ENCODE assay signal across 18 cellular contexts in genomic region chr17:76811028-76811427, GRCh38. TPM values are rescaled to one million over a fixed set of nuclear protein-coding genes. Genes with fewer than 3 reads are reported as not detected.
"Had no signal": no experiment of that assay in that cellular context is flagged by ENCODE, and none has a peak within 500 bp of the region (broad histone marks: within the 10 kb centered on the region; RNA-seq: fewer than 3 reads in every experiment).

No MANE protein-coding gene starts in this region.

- DNase-seq: activated CD4-positive, alpha-beta T cell treated with anti-CD3 and anti-CD28 coated beads for 36 hours; activated naive CD4-positive, alpha-beta T cell treated with anti-CD3 and anti-CD28 coated beads for 36 hours; esophagus squamous epithelium; foreskin keratinocyte; immature natural killer cell; lower lobe of right lung; naive B cell; psoas muscle; spleen; stimulated activated CD4-positive, alpha-beta T cell treated with anti-CD3 and anti-CD28 coated beads, Interleukin-1b, Interleukin-23, amount 100 ng/mL, for 48 hours; T-helper 9 cell; transverse colon; WERI-Rb-1 had no signal

- H3K36me3 ChIP-seq: cardiac muscle cell, esophagus squamous epithelium, lower lobe of right lung, spleen, transverse colon, WERI-Rb-1 had no signal

- ATAC-seq: activated CD4-positive, alpha-beta T cell treated with anti-CD3 and anti-CD28 coated beads for 36 hours; foreskin keratinocyte; lower lobe of right lung; psoas muscle; sciatic nerve; stimulated activated memory B cell treated with anti-CD40 and anti-IgM and Interleukin-4, amounts not matched to agents 10 μg/mL and 1 μg/mL and 100 μg/mL, for 72 hours had no signal

- FAIRE-seq: astrocyte had no signal

- H3K4me1 ChIP-seq: esophagus squamous epithelium, foreskin keratinocyte, lower lobe of right lung, psoas muscle, spleen, transverse colon had no signal

- H3K4me1 Mint-ChIP-seq: activated CD4-positive, alpha-beta T cell treated with anti-CD3 and anti-CD28 coated beads for 36 hours; immature natural killer cell; naive B cell; stimulated activated memory B cell treated with anti-CD40 and anti-IgM and Interleukin-4, amounts not matched to agents 10 μg/mL and 1 μg/mL and 100 μg/mL, for 72 hours had no signal

- H3K9me3 ChIP-seq: esophagus squamous epithelium, lower lobe of right lung, psoas muscle, spleen, transverse colon had no signal

- H3K9me3 Mint-ChIP-seq: activated naive CD4-positive, alpha-beta T cell treated with anti-CD3 and anti-CD28 coated beads for 36 hours; activated T-helper 1 cell treated with anti-CD3 and anti-CD28 coated beads, Interleukin-12 subunit alpha, Interleukin-12 subunit beta, Interleukin-2, Interleukin-4 antibody, amounts not matched to agents 30 ng/mL and 10 ng/mL and 1 ng/mL, durations not matched to agents 14 hours and 24 hours and 36 hours; immature natural killer cell; naive B cell; stimulated activated memory B cell treated with anti-CD40 and anti-IgM and Interleukin-4, amounts not matched to agents 10 μg/mL and 1 μg/mL and 100 μg/mL, for 72 hours had no signal

- H3K4me3 Mint-ChIP-seq: activated CD4-positive, alpha-beta T cell treated with anti-CD3 and anti-CD28 coated beads for 36 hours; activated naive CD4-positive, alpha-beta T cell treated with anti-CD3 and anti-CD28 coated beads for 36 hours; activated T-helper 1 cell treated with anti-CD3 and anti-CD28 coated beads, Interleukin-12 subunit alpha, Interleukin-12 subunit beta, Interleukin-2, Interleukin-4 antibody, amounts not matched to agents 30 ng/mL and 10 ng/mL and 1 ng/mL, durations not matched to agents 14 hours and 24 hours and 36 hours; immature natural killer cell; naive B cell; stimulated activated memory B cell treated with anti-CD40 and anti-IgM and Interleukin-4, amounts not matched to agents 10 μg/mL and 1 μg/mL and 100 μg/mL, for 72 hours had no signal

- H3K27ac Mint-ChIP-seq: activated CD4-positive, alpha-beta T cell treated with anti-CD3 and anti-CD28 coated beads for 36 hours; activated naive CD4-positive, alpha-beta T cell treated with anti-CD3 and anti-CD28 coated beads for 36 hours; activated T-helper 1 cell treated with anti-CD3 and anti-CD28 coated beads, Interleukin-12 subunit alpha, Interleukin-12 subunit beta, Interleukin-2, Interleukin-4 antibody, amounts not matched to agents 30 ng/mL and 10 ng/mL and 1 ng/mL, durations not matched to agents 14 hours and 24 hours and 36 hours; immature natural killer cell; naive B cell; stimulated activated memory B cell treated with anti-CD40 and anti-IgM and Interleukin-4, amounts not matched to agents 10 μg/mL and 1 μg/mL and 100 μg/mL, for 72 hours had no signal

- H3K36me3 Mint-ChIP-seq: immature natural killer cell; naive B cell; stimulated activated memory B cell treated with anti-CD40 and anti-IgM and Interleukin-4, amounts not matched to agents 10 μg/mL and 1 μg/mL and 100 μg/mL, for 72 hours had no signal

- H3K27ac ChIP-seq: cardiac muscle cell, esophagus squamous epithelium, foreskin keratinocyte, lower lobe of right lung, psoas muscle, spleen, transverse colon, WERI-Rb-1 had no signal

- H3K27me3 Mint-ChIP-seq: activated CD4-positive, alpha-beta T cell treated with anti-CD3 and anti-CD28 coated beads for 36 hours; naive B cell had no signal

- H3K4me3 ChIP-seq: cardiac muscle cell, esophagus squamous epithelium, lower lobe of right lung, psoas muscle, spleen, transverse colon had no signal

RNA-seq across cellular contexts. Expression of gene MGAT5B, which starts 57.2 kb away (rescaled TPM):
- total RNA-seq: activated CD4-positive, alpha-beta T cell treated with anti-CD3 and anti-CD28 coated beads for 36 hours; transverse colon had no signal
